1 cellular context compared by ENCODE assay signal in genomic region chr6:128505603-128506002, GRCh38.
TF ChIP-seq lines count a peak whose summit lies in the region.

No MANE protein-coding gene starts in this region.

TF ChIP-seq in HepG2, 621 proteins besides CTCF, POLR2A, EP300 and RAD21 (continued from another document and continues in another):
- TF ChIP-seq POLR2AphosphoS5 (IDR thresholded peaks at IDR 0.05; ENCODE audit: low read depth, low read length) (peak; percentile 65), TOPORS (CRISPR knock-in tag; IDR thresholded peaks at IDR 0.05) (no peak), HBP1 (CRISPR knock-in tag; IDR thresholded peaks at IDR 0.05; ENCODE audit: low read depth) (no peak), ZNF441 (CRISPR knock-in tag; IDR thresholded peaks at IDR 0.05; ENCODE audit: borderline replicate concordance) (0 out of 2 replicates have a peak, but pooled peaks have one; percentile 34), PHB2 (IDR thresholded peaks at IDR 0.05; ENCODE audit: partially characterized antibody) (no peak), KDM1A (CRISPR knock-in tag; IDR thresholded peaks at IDR 0.05) (no peak), DNMT3B (CRISPR knock-in tag; conservative IDR thresholded peaks at IDR 0.05) (peak; percentile 68), CBX5 (CRISPR knock-in tag; IDR thresholded peaks at IDR 0.05; ENCODE audit: borderline replicate concordance) (no peak), ZNF713 (CRISPR knock-in tag; IDR thresholded peaks at IDR 0.05) (no peak), HOXA9 (CRISPR knock-in tag; IDR thresholded peaks at IDR 0.05; ENCODE audit: borderline replicate concordance) (no peak), ZNF367 (CRISPR knock-in tag; IDR thresholded peaks at IDR 0.05; ENCODE audit: borderline replicate concordance) (no peak), ZNF350 (CRISPR knock-in tag; IDR thresholded peaks at IDR 0.05; ENCODE audit: borderline replicate concordance, low read depth) (no peak), ZNF605 (CRISPR knock-in tag; IDR thresholded peaks at IDR 0.05) (no peak), FOXK1 (CRISPR knock-in tag; IDR thresholded peaks at IDR 0.05; ENCODE audit: borderline replicate concordance, low read depth) (peak; percentile 56; the same call in 1 of the 2 replicates), CENPT (CRISPR knock-in tag; IDR thresholded peaks at IDR 0.05; ENCODE audit: low read depth) (no peak), HNF4A (CRISPR knock-in tag; IDR thresholded peaks at IDR 0.05) (peak; percentile 93), NPAS2 (CRISPR knock-in tag; IDR thresholded peaks at IDR 0.05; ENCODE audit: borderline replicate concordance) (no peak), SNRNP70 (IDR thresholded peaks at IDR 0.05; ENCODE audit: low read depth, low read length) (no peak), MTF1 (CRISPR knock-in tag; IDR thresholded peaks at IDR 0.05) (peak; percentile 47; the same call in 1 of the 2 replicates), ZNF235 (CRISPR knock-in tag; IDR thresholded peaks at IDR 0.05; ENCODE audit: borderline replicate concordance) (no peak), ZNF251 (CRISPR knock-in tag; IDR thresholded peaks at IDR 0.05) (no peak), MBNL3 (CRISPR knock-in tag; conservative IDR thresholded peaks at IDR 0.05) (no peak), ZNF44 (CRISPR knock-in tag; IDR thresholded peaks at IDR 0.05) (no peak), ZNF580 (CRISPR knock-in tag; IDR thresholded peaks at IDR 0.05; ENCODE audit: borderline replicate concordance, low read depth) (no peak), DRAP1 (CRISPR knock-in tag; IDR thresholded peaks at IDR 0.05) (0 out of 2 replicates have a peak, but pooled peaks have one; percentile 35), GATA4 (IDR thresholded peaks at IDR 0.05; ENCODE audit: borderline replicate concordance, low read depth) (peak; percentile 45; the same call in 1 of the 2 replicates), HIVEP1 (CRISPR knock-in tag; IDR thresholded peaks at IDR 0.05) (no peak), CBFB (CRISPR knock-in tag; IDR thresholded peaks at IDR 0.05) (no peak), ZNF878 (CRISPR knock-in tag; IDR thresholded peaks at IDR 0.05) (no peak; the same call in 1 of the 2 replicates), E2F2 (CRISPR knock-in tag; IDR thresholded peaks at IDR 0.05; ENCODE audit: borderline replicate concordance) (no peak), ZSCAN29 (CRISPR knock-in tag; conservative IDR thresholded peaks at IDR 0.05) (no peak), ZNF337 (CRISPR knock-in tag; IDR thresholded peaks at IDR 0.05; ENCODE audit: borderline replicate concordance, low read depth) (0 out of 2 replicates have a peak, but pooled peaks have one; percentile 39), HDAC1 (CRISPR knock-in tag; IDR thresholded peaks at IDR 0.05) (peak; percentile 73), KDM5A (IDR thresholded peaks at IDR 0.05; ENCODE audit: borderline replicate concordance, low read length) (peak; percentile 22; the same call in 1 of the 2 replicates), TSC22D2 (CRISPR knock-in tag; IDR thresholded peaks at IDR 0.05; ENCODE audit: borderline replicate concordance) (no peak), MEF2D (CRISPR knock-in tag; IDR thresholded peaks at IDR 0.05) (0 out of 2 replicates have a peak, but pooled peaks have one; percentile 36), BHLHE40 (IDR thresholded peaks at IDR 0.05; ENCODE audit: low read length) (no peak), NCOR1 (IDR thresholded peaks at IDR 0.05; ENCODE audit: borderline replicate concordance, low read length) (peak; percentile 78)
- TF ChIP-seq, protein P1, sequence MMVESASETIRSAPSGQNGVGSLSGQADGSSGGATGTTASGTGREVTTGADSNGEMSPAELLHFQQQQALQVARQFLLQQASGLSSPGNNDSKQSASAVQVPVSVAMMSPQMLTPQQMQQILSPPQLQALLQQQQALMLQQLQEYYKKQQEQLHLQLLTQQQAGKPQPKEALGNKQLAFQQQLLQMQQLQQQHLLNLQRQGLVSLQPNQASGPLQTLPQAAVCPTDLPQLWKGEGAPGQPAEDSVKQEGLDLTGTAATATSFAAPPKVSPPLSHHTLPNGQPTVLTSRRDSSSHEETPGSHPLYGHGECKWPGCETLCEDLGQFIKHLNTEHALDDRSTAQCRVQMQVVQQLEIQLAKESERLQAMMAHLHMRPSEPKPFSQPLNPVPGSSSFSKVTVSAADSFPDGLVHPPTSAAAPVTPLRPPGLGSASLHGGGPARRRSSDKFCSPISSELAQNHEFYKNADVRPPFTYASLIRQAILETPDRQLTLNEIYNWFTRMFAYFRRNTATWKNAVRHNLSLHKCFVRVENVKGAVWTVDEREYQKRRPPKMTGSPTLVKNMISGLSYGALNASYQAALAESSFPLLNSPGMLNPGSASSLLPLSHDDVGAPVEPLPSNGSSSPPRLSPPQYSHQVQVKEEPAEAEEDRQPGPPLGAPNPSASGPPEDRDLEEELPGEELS (CRISPR knock-in tag; IDR thresholded peaks at IDR 0.05): peak; percentile 70
- TF ChIP-seq, protein P2, sequence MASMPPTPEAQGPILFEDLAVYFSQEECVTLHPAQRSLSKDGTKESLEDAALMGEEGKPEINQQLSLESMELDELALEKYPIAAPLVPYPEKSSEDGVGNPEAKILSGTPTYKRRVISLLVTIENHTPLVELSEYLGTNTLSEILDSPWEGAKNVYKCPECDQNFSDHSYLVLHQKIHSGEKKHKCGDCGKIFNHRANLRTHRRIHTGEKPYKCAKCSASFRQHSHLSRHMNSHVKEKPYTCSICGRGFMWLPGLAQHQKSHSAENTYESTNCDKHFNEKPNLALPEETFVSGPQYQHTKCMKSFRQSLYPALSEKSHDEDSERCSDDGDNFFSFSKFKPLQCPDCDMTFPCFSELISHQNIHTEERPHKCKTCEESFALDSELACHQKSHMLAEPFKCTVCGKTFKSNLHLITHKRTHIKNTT (CRISPR knock-in tag; IDR thresholded peaks at IDR 0.05): no peak
- TF ChIP-seq, protein P3, sequence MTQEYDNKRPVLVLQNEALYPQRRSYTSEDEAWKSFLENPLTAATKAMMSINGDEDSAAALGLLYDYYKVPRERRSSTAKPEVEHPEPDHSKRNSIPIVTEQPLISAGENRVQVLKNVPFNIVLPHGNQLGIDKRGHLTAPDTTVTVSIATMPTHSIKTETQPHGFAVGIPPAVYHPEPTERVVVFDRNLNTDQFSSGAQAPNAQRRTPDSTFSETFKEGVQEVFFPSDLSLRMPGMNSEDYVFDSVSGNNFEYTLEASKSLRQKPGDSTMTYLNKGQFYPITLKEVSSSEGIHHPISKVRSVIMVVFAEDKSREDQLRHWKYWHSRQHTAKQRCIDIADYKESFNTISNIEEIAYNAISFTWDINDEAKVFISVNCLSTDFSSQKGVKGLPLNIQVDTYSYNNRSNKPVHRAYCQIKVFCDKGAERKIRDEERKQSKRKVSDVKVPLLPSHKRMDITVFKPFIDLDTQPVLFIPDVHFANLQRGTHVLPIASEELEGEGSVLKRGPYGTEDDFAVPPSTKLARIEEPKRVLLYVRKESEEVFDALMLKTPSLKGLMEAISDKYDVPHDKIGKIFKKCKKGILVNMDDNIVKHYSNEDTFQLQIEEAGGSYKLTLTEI (CRISPR knock-in tag; conservative IDR thresholded peaks at IDR 0.05): no peak
- TF ChIP-seq, protein P4, sequence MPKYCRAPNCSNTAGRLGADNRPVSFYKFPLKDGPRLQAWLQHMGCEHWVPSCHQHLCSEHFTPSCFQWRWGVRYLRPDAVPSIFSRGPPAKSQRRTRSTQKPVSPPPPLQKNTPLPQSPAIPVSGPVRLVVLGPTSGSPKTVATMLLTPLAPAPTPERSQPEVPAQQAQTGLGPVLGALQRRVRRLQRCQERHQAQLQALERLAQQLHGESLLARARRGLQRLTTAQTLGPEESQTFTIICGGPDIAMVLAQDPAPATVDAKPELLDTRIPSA (CRISPR knock-in tag; IDR thresholded peaks at IDR 0.05; ENCODE audit: borderline replicate concordance): no peak
- TF ChIP-seq, protein P5, sequence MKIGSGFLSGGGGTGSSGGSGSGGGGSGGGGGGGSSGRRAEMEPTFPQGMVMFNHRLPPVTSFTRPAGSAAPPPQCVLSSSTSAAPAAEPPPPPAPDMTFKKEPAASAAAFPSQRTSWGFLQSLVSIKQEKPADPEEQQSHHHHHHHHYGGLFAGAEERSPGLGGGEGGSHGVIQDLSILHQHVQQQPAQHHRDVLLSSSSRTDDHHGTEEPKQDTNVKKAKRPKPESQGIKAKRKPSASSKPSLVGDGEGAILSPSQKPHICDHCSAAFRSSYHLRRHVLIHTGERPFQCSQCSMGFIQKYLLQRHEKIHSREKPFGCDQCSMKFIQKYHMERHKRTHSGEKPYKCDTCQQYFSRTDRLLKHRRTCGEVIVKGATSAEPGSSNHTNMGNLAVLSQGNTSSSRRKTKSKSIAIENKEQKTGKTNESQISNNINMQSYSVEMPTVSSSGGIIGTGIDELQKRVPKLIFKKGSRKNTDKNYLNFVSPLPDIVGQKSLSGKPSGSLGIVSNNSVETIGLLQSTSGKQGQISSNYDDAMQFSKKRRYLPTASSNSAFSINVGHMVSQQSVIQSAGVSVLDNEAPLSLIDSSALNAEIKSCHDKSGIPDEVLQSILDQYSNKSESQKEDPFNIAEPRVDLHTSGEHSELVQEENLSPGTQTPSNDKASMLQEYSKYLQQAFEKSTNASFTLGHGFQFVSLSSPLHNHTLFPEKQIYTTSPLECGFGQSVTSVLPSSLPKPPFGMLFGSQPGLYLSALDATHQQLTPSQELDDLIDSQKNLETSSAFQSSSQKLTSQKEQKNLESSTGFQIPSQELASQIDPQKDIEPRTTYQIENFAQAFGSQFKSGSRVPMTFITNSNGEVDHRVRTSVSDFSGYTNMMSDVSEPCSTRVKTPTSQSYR (CRISPR knock-in tag; IDR thresholded peaks at IDR 0.05; ENCODE audit: borderline replicate concordance): no peak
- TF ChIP-seq, protein P6, sequence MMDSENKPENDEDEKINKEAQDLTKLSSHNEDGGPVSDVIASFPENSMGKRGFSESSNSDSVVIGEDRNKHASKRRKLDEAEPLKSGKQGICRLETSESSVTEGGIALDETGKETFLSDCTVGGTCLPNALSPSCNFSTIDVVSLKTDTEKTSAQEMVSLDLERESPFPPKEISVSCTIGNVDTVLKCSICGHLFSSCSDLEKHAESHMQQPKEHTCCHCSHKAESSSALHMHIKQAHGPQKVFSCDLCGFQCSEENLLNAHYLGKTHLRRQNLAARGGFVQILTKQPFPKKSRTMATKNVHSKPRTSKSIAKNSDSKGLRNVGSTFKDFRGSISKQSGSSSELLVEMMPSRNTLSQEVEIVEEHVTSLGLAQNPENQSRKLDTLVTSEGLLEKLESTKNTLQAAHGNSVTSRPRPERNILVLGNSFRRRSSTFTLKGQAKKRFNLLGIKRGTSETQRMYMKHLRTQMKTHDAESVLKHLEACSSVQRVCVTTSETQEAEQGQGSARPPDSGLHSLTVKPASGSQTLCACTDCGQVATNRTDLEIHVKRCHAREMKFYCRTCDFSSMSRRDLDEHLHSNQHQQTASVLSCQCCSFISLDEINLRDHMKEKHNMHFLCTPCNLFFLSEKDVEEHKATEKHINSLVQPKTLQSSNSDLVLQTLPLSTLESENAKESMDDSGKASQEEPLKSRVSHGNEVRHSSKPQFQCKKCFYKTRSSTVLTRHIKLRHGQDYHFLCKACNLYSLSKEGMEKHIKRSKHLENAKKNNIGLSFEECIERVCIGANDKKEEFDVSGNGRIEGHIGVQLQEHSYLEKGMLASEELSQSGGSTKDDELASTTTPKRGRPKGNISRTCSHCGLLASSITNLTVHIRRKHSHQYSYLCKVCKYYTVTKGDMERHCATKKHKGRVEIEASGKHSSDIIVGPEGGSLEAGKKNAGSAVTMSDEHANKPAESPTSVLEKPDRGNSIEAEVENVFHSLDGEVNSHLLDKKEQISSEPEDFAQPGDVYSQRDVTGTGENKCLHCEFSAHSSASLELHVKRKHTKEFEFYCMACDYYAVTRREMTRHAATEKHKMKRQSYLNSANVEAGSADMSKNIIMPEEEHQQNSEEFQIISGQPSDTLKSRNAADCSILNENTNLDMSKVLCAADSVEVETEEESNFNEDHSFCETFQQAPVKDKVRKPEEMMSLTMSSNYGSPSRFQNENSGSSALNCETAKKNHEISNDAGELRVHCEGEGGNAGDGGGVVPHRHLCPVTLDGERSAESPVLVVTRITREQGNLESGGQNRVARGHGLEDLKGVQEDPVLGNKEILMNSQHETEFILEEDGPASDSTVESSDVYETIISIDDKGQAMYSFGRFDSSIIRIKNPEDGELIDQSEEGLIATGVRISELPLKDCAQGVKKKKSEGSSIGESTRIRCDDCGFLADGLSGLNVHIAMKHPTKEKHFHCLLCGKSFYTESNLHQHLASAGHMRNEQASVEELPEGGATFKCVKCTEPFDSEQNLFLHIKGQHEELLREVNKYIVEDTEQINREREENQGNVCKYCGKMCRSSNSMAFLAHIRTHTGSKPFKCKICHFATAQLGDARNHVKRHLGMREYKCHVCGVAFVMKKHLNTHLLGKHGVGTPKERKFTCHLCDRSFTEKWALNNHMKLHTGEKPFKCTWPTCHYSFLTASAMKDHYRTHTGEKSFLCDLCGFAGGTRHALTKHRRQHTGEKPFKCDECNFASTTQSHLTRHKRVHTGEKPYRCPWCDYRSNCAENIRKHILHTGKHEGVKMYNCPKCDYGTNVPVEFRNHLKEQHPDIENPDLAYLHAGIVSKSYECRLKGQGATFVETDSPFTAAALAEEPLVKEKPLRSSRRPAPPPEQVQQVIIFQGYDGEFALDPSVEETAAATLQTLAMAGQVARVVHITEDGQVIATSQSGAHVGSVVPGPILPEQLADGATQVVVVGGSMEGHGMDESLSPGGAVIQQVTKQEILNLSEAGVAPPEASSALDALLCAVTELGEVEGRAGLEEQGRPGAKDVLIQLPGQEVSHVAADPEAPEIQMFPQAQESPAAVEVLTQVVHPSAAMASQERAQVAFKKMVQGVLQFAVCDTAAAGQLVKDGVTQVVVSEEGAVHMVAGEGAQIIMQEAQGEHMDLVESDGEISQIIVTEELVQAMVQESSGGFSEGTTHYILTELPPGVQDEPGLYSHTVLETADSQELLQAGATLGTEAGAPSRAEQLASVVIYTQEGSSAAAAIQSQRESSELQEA (CRISPR knock-in tag; IDR thresholded peaks at IDR 0.05; ENCODE audit: not compliant biosample characterization): no peak
